Comparison of ENCODE assay signal across 21 cellular contexts in genomic region chr3:64691051-64691450, GRCh38. TPM values are rescaled to one million over a fixed set of nuclear protein-coding genes. Genes with fewer than 3 reads are reported as not detected.
DNase-seq lines count a peak whose midpoint lies in the region; ATAC-seq and TF ChIP-seq lines count a peak whose summit lies in the region.
"Had no signal": no experiment of that assay in that cellular context is flagged by ENCODE, and none has a peak within 500 bp of the region (broad histone marks: within the 10 kb centered on the region; RNA-seq: fewer than 3 reads in every experiment).

No MANE protein-coding gene starts in this region.

- no peak overlapping the region for H3K27ac Mint-ChIP-seq in chondrocyte (ENCODE audit: unreplicated experiment)
- H3K27ac Mint-ChIP-seq: activated naive CD4-positive, alpha-beta T cell treated with anti-CD3 and anti-CD28 coated beads, Interleukin-2, amount 50 U/mL, for 24 hours; B cell; immature natural killer cell had no signal

- TF ChIP-seq CTCF in fibroblast of mammary gland (conservative IDR thresholded peaks at IDR 0.05; ENCODE audit: control insufficient read depth, insufficient read depth, low read depth, low read length) (no peak), chondrocyte (IDR thresholded peaks at IDR 0.05) (no peak)

- DNase-seq in HK-2 (ENCODE audit: unreplicated experiment) (peak; percentile 48), fibroblast of mammary gland (ENCODE audit: low read depth) (peak; percentile 63), posterior vena cava (ENCODE audit: low spot score) (peak; percentile 71), chondrocyte (ENCODE audit: low spot score) (no peak)
- DNase-seq in stimulated activated naive CD8-positive, alpha-beta T cell treated with anti-CD3 and anti-CD28 coated beads, Interleukin-15, Interleukin-2, amounts not matched to agents 100 U/mL and 50 U/mL, for 24 hours, result no peak
- DNase-seq: activated CD4-positive, alpha-beta T cell treated with anti-CD3 and anti-CD28 coated beads, Interleukin-2, amount 50 U/mL, for 48 hours; activated T-cell treated with anti-CD3 and anti-CD28 coated beads, Interleukin-2, amount 50 U/mL, for 4 hours; caudate nucleus; H7; immature natural killer cell; NCI-H2107; NCI-H526; sigmoid colon; stimulated activated CD4-positive, alpha-beta T cell treated with anti-CD3 and anti-CD28 coated beads, Interleukin-4, amount 100 ng/mL, for 24 hours; stimulated activated CD8-positive, alpha-beta memory T cell treated with anti-CD3 and anti-CD28 coated beads, Interleukin-4, amount 100 ng/mL, for 48 hours had no signal

- ATAC-seq in SK-N-SH treated with all-trans-retinoic acid at 6 μM for 48 hours, result no peak
- no peak for ATAC-seq in GM19328 (IDR thresholded peaks at IDR 0.05; ENCODE audit: unreplicated experiment)
- no peak for ATAC-seq in GM19035 (IDR thresholded peaks at IDR 0.05; ENCODE audit: unreplicated experiment)
- ATAC-seq in stimulated activated naive CD8-positive, alpha-beta T cell treated with anti-CD3 and anti-CD28 coated beads, Interleukin-15, Interleukin-2, amounts not matched to agents 100 U/mL and 50 U/mL, for 24 hours, result no peak
- ATAC-seq: activated T-cell treated with anti-CD3 and anti-CD28 coated beads, Interleukin-2, amount 50 U/mL, for 4 hours had no signal

- no peak overlapping the region for H3K4me3 Mint-ChIP-seq in chondrocyte (ENCODE audit: unreplicated experiment)
- H3K4me3 Mint-ChIP-seq: activated naive CD4-positive, alpha-beta T cell treated with anti-CD3 and anti-CD28 coated beads, Interleukin-2, amount 50 U/mL, for 24 hours; activated T-cell treated with anti-CD3 and anti-CD28 coated beads, Interleukin-2, amount 50 U/mL, for 4 hours; B cell; immature natural killer cell had no signal

- intact Hi-C loops in posterior vena cava (cut with DNase I), result no loop called here

- no peaks in the 10 kb centered on the region for H3K9me3 Mint-ChIP-seq in chondrocyte (ENCODE audit: low read depth)
- H3K9me3 Mint-ChIP-seq: activated T-cell treated with anti-CD3 and anti-CD28 coated beads, Interleukin-2, amount 50 U/mL, for 4 hours had no signal

- H3K27me3 Mint-ChIP-seq in chondrocyte (ENCODE audit: low read depth), result no peaks in the 10 kb centered on the region

- no peak overlapping the region for H3K4me3 ChIP-seq in fibroblast of mammary gland (ENCODE audit: control insufficient read depth, low read depth, low read length)
- H3K4me3 ChIP-seq: sigmoid colon, thoracic aorta had no signal

- H3K36me3 Mint-ChIP-seq in chondrocyte (ENCODE audit: low read depth), result no peaks in the 10 kb centered on the region
- H3K36me3 Mint-ChIP-seq: activated naive CD4-positive, alpha-beta T cell treated with anti-CD3 and anti-CD28 coated beads, Interleukin-2, amount 50 U/mL, for 24 hours had no signal

- H3K4me1 Mint-ChIP-seq in chondrocyte (ENCODE audit: low read depth), result peaks cover 21% of the 10 kb centered on the region
- H3K4me1 Mint-ChIP-seq: immature natural killer cell had no signal

TF ChIP-seq in SK-N-SH treated with all-trans-retinoic acid at 6 μM for 48 hours, 23 proteins besides CTCF, POLR2A, EP300 and RAD21:
- TF ChIP-seq CREB5 (CRISPR knock-in tag; IDR thresholded peaks at IDR 0.05; ENCODE audit: low read depth) (no peak), ISL1 (CRISPR knock-in tag; IDR thresholded peaks at IDR 0.05) (0 out of 2 replicates have a peak, but pooled peaks have one; percentile 27)

RNA-seq across cellular contexts. Expression of gene ADAMTS9, which starts 3.3 kb away (rescaled TPM):
- total RNA-seq in posterior vena cava, result 100 to 1,000 TPM in 1 of 2 donors, 10 to 100 TPM in 1; 82.8 to 105 TPM
- 4.6 to 5.6 TPM (median 5.1 TPM) in 3 replicates for total RNA-seq in chondrocyte
- total RNA-seq: B cell had no signal

Comparison
In these comparisons a context has a peak if more than half of its experiments do, and no peak if none do; other contexts are left out.
1. DNase-seq: peak in HK-2 (single experiment), fibroblast of mammary gland (single experiment) and posterior vena cava (single experiment); none in chondrocyte (single experiment) and stimulated activated naive CD8-positive, alpha-beta T cell treated with anti-CD3 and anti-CD28 coated beads, Interleukin-15, Interleukin-2, amounts not matched to agents 100 U/mL and 50 U/mL, for 24 hours (single experiment).
2. RNA of gene ADAMTS9, which starts 3.3 kb away (total RNA-seq): 82.8 to 105 TPM in posterior vena cava; 4.6 to 5.6 TPM in chondrocyte; every median in the first group is over 10 times any median in the second.